ENCODE assay signal across 21 cellular contexts in genomic region chr11:43935131-43935979, GRCh38. TPM values are rescaled to one million over a fixed set of nuclear protein-coding genes. Genes with fewer than 3 reads are reported as not detected.
"Had no signal": no experiment of that assay in that cellular context is flagged by ENCODE, and none has a peak within 500 bp of the region (broad histone marks: within the 10 kb centered on the region; RNA-seq: fewer than 3 reads in every experiment).

No MANE protein-coding gene starts in this region.

- H3K36me3 ChIP-seq: MG63 had no signal

- DNase-seq: activated CD4-positive, alpha-beta T cell treated with anti-CD3 and anti-CD28 coated beads for 48 hours; activated CD4-positive, alpha-beta T cell treated with anti-CD3 and anti-CD28 coated beads, Interleukin-2, amount 50 U/mL, for 48 hours; activated CD4-positive, CD25-positive, alpha-beta regulatory T cell treated with anti-CD3 and anti-CD28 coated beads, Interleukin-2, amount 50 U/mL, for 72 hours; activated CD8-positive, alpha-beta memory T cell treated with anti-CD3 and anti-CD28 coated beads, Interleukin-2, amount 10 ng/mL, durations not matched to agents 7 days and 5 days; activated effector memory CD4-positive, alpha-beta T cell treated with Interleukin-2 at 50 U/mL for 16 hours; activated naive CD4-positive, alpha-beta T cell; activated T-cell treated with anti-CD3 and anti-CD28 coated beads, Interleukin-2, amount 50 U/mL, for 24 hours; aorta; body of pancreas; MG63; NCI-H1092 treated with DMSO at 0.1 percent for 48 hours; NCI-H1436; NCI-H1694 treated with DMSO at 0.1 percent for 48 hours; NCI-H2029 treated with DMSO at 0.1 percent for 48 hours; NCI-H524; SIG-M5; SW 1271; T-helper 9 cell had no signal

- H3K27ac ChIP-seq: body of pancreas, SK-N-MC had no signal

- H3K27me3 ChIP-seq: body of pancreas, MG63 had no signal

- H3K9me3 ChIP-seq: body of pancreas, MG63 had no signal

- H3K4me3 ChIP-seq: body of pancreas, MG63, SK-N-MC had no signal

- H3K4me1 ChIP-seq: body of pancreas had no signal

- ATAC-seq: activated CD8-positive, alpha-beta memory T cell treated with anti-CD3 and anti-CD28 coated beads, Interleukin-2, amount 10 ng/mL, durations not matched to agents 7 days and 5 days; body of pancreas; WTC11 had no signal

RNA-seq across cellular contexts. Expression of gene C11orf96, which starts 7.1 kb away (rescaled TPM):
- total RNA-seq: OCI-LY7 had no signal

RNA-seq across cellular contexts. Expression of gene ALKBH3, which starts 54.7 kb away (rescaled TPM):
- total RNA-seq: OCI-LY7 had no signal
